ENCODE assay signal across 8 cellular contexts in genomic region chr11:10490398-10491232, GRCh38. TPM values are rescaled to one million over a fixed set of nuclear protein-coding genes. Genes with fewer than 3 reads are reported as not detected.
DNase-seq lines count a peak whose midpoint lies in the region; ATAC-seq lines count a peak whose summit lies in the region.

No MANE protein-coding gene starts in this region.

- H2BK5ac ChIP-seq in trophoblast cell (ENCODE audit: low read depth, low read length, poor library complexity), result no peak overlapping the region

- H2BK120ac ChIP-seq in trophoblast cell (ENCODE audit: insufficient read depth, low read length, poor library complexity), result no peak overlapping the region

- H3K27ac ChIP-seq in trophoblast cell (ENCODE audit: low read depth, low read length), result no peak overlapping the region

- H3K79me2 ChIP-seq in trophoblast cell (ENCODE audit: control insufficient read depth, insufficient read depth, low read length, poor library complexity), result no peaks in the 10 kb centered on the region

- no peak overlapping the region for H3K14ac ChIP-seq in trophoblast cell (ENCODE audit: low read length)

- WGBS in trophoblast cell (ENCODE audit: extremely low coverage, insufficient coverage, insufficient read length), result no CpG with 5 or more reads among the region's 13 CpGs

- H4K8ac ChIP-seq in trophoblast cell (ENCODE audit: low read depth, low read length), result no peak overlapping the region

- H3K9me3 Mint-ChIP-seq in activated CD4-positive, alpha-beta memory T cell treated with anti-CD3 and anti-CD28 coated beads, Interleukin-2, amount 10 ng/mL, durations not matched to agents 7 days and 5 days, result no peaks in the 10 kb centered on the region

- H3K4me3 ChIP-seq in H7 (ENCODE audit: insufficient read depth, low read depth, low read length), result no peak overlapping the region
- no peak overlapping the region for H3K4me3 ChIP-seq in trophoblast cell (ENCODE audit: low read depth, low read length)

- POLR2A ChIA-PET in activated CD4-positive, alpha-beta memory T cell treated with anti-CD3 and anti-CD28 coated beads, Interleukin-2, amount 10 ng/mL, durations not matched to agents 7 days and 5 days (lab: Charles Lee), result interaction anchor here (1.2 kb wide), 1 partner anchor 31 kb away, joined by 3 read pairs; no protein-coding TSS in a partner anchor

- no peak overlapping the region for H2AK5ac ChIP-seq in trophoblast cell (ENCODE audit: low read length)

- peak overlapping the region; percentile 37 for H2BK12ac ChIP-seq in trophoblast cell (ENCODE audit: low read length)

- no peak overlapping the region for H4K91ac ChIP-seq in trophoblast cell (ENCODE audit: low read depth, low read length)

- CTCF ChIA-PET in activated CD4-positive, alpha-beta memory T cell treated with anti-CD3 and anti-CD28 coated beads, Interleukin-2, amount 10 ng/mL, durations not matched to agents 7 days and 5 days (lab: Charles Lee), result no interaction called here

- no peak overlapping the region for H3K4me2 ChIP-seq in trophoblast cell (ENCODE audit: low read length)

- H3K79me1 ChIP-seq in trophoblast cell (ENCODE audit: low read length), result no peaks in the 10 kb centered on the region

- H2AFZ ChIP-seq in trophoblast cell (ENCODE audit: insufficient read depth, low read length, poor library complexity), result no peak overlapping the region

- H3K36me3 ChIP-seq in H7 (replicated peaks; ENCODE audit: control insufficient read depth, insufficient read depth, low read length), result no peaks in the 10 kb centered on the region
- H3K36me3 ChIP-seq in trophoblast cell (ENCODE audit: control insufficient read depth in 1 of 2, insufficient read depth in 2 of 2, low read length in 2 of 2), result no peaks in the 10 kb centered on the region

- H3K9me3 ChIP-seq in trophoblast cell (ENCODE audit: insufficient read depth, low read depth, low read length), result peaks cover 2% of the 10 kb centered on the region

- peaks cover 0 to 5% of the 10 kb centered on the region in 2 experiments for H3K4me1 ChIP-seq in trophoblast cell (ENCODE audit: control insufficient read depth in 1 of 2, insufficient read depth in 2 of 2, low read length in 2 of 2)

- H3K36me3 Mint-ChIP-seq in activated CD4-positive, alpha-beta memory T cell treated with anti-CD3 and anti-CD28 coated beads, Interleukin-2, amount 10 ng/mL, durations not matched to agents 7 days and 5 days (ENCODE audit: low read depth), result peaks cover 58% of the 10 kb centered on the region

- H3K4me3 Mint-ChIP-seq in activated CD4-positive, alpha-beta memory T cell treated with anti-CD3 and anti-CD28 coated beads, Interleukin-2, amount 10 ng/mL, durations not matched to agents 7 days and 5 days, result no peak overlapping the region

- ATAC-seq in HG03135 (IDR thresholded peaks at IDR 0.05; ENCODE audit: unreplicated experiment), result no peak

- DNase-seq in H7, result peak; percentile 47
- DNase-seq in activated CD4-positive, alpha-beta memory T cell treated with anti-CD3 and anti-CD28 coated beads, Interleukin-2, amount 10 ng/mL, durations not matched to agents 7 days and 5 days, result no peak
- peak; percentile 94 for DNase-seq in globus pallidus (ENCODE audit: low spot score)
- peak; percentile 13 to 33 for DNase-seq in trophoblast cell
- no peak for DNase-seq in NCI-H524 treated with DMSO at 0.1 percent for 48 hours (lab: John Stamatoyannopoulos, UW)
- DNase-seq in activated CD4-positive, alpha-beta T cell treated with anti-CD3 and anti-CD28 coated beads, Interleukin-2, amount 50 U/mL, for 1 hour, result no peak
- no peak for DNase-seq in cortex of kidney (lab: John Stamatoyannopoulos, UW)

- H3K27ac Mint-ChIP-seq in activated CD4-positive, alpha-beta memory T cell treated with anti-CD3 and anti-CD28 coated beads, Interleukin-2, amount 10 ng/mL, durations not matched to agents 7 days and 5 days, result peak overlapping the region; percentile 7

- no peaks in the 10 kb centered on the region for H3K27me3 Mint-ChIP-seq in activated CD4-positive, alpha-beta memory T cell treated with anti-CD3 and anti-CD28 coated beads, Interleukin-2, amount 10 ng/mL, durations not matched to agents 7 days and 5 days

- no peak overlapping the region for H3K4ac ChIP-seq in trophoblast cell (ENCODE audit: low read depth, low read length)

- no peak overlapping the region for H4K12ac ChIP-seq in trophoblast cell (ENCODE audit: low read depth, low read length)

- no peak overlapping the region for H3K9ac ChIP-seq in trophoblast cell (ENCODE audit: low read length)

- H3K27me3 ChIP-seq in H7 (ENCODE audit: control insufficient read depth, insufficient read depth, low read length) (no peaks in the 10 kb centered on the region), trophoblast cell (ENCODE audit: insufficient read depth, low read length) (no peaks in the 10 kb centered on the region)

- peaks cover 9% of the 10 kb centered on the region for H3K4me1 Mint-ChIP-seq in activated CD4-positive, alpha-beta memory T cell treated with anti-CD3 and anti-CD28 coated beads, Interleukin-2, amount 10 ng/mL, durations not matched to agents 7 days and 5 days

- H3K18ac ChIP-seq in trophoblast cell (ENCODE audit: low read length), result no peak overlapping the region

- no peak overlapping the region for H3K23ac ChIP-seq in trophoblast cell (ENCODE audit: low read length)

RNA-seq across cellular contexts. Expression of gene AMPD3, which starts 35.6 kb away (rescaled TPM):
- total RNA-seq in H7 (2014; rRNA removed; shearing (Covaris generic)), result 2.2 and 3.8 TPM in 2 replicates
- 10 to 100 TPM; 21.4 to 23.3 TPM for total RNA-seq in activated CD4-positive, alpha-beta memory T cell treated with anti-CD3 and anti-CD28 coated beads, Interleukin-2, amount 10 ng/mL, durations not matched to agents 7 days and 5 days
- polyA plus RNA-seq in trophoblast cell (2013), result 2.4 and 2.7 TPM in 2 replicates

RNA-seq across cellular contexts. Expression of gene RNF141, which starts 50.4 kb away (rescaled TPM):
- total RNA-seq in H7 (2014; rRNA removed; shearing (Covaris generic)), result 21.8 and 27.6 TPM in 2 replicates
- total RNA-seq in activated CD4-positive, alpha-beta memory T cell treated with anti-CD3 and anti-CD28 coated beads, Interleukin-2, amount 10 ng/mL, durations not matched to agents 7 days and 5 days, result 10 to 100 TPM; 12.2 to 12.3 TPM
- polyA plus RNA-seq in trophoblast cell (2013), result 14.9 and 15.7 TPM in 2 replicates

Comparison
In these comparisons a context has a peak if more than half of its experiments do, and no peak if none do; other contexts are left out.
1. DNase-seq: peak in H7 (single experiment), globus pallidus (single experiment) and trophoblast cell (2 of 2); none in activated CD4-positive, alpha-beta memory T cell treated with anti-CD3 and anti-CD28 coated beads, Interleukin-2, amount 10 ng/mL, durations not matched to agents 7 days and 5 days (single experiment), NCI-H524 treated with DMSO at 0.1 percent for 48 hours (single experiment), activated CD4-positive, alpha-beta T cell treated with anti-CD3 and anti-CD28 coated beads, Interleukin-2, amount 50 U/mL, for 1 hour (single experiment) and cortex of kidney (single experiment).